Comparison of ENCODE assay signal across 24 cellular contexts in the genomic region with DNA sequence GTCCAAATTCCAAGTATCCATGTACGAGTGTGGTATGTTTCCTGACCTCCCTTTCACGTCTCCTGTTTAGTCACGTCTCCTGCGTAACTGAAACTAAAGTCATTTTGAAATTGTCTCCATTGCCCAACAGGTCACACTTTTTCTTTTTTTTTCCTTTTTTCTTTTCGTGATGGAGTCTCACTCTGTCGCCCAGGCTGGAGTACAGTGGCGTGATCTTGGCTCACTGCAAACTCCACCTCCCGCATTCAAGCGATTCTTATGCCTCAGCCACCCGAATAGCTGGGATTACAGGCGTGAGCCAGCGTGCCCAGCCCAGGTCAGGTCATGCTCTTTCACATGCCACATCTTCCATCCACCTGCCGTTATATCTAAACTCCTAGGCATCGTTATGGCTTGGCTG. TPM values are rescaled to one million over a fixed set of nuclear protein-coding genes. Genes with fewer than 3 reads are reported as not detected.
DNase-seq lines count a peak whose midpoint lies in the region; ATAC-seq and TF ChIP-seq lines count a peak whose summit lies in the region.
"Had no signal": no experiment of that assay in that cellular context is flagged by ENCODE, and none has a peak within 500 bp of the region (broad histone marks: within the 10 kb centered on the region; RNA-seq: fewer than 3 reads in every experiment).

No MANE protein-coding gene starts in this region.

- H3K4me1 Mint-ChIP-seq in Caco-2 (ENCODE audit: low read depth, unreplicated experiment) (peaks cover 52% of the 10 kb centered on the region), MCF 10A (ENCODE audit: insufficient read depth, unreplicated experiment) (peaks cover 40% of the 10 kb centered on the region)
- H3K4me1 Mint-ChIP-seq: IgD-negative memory B cell had no signal

- BruUV-seq in Caco-2 (replicated peaks; lab: Mats Ljungman, UMichigan) (no TSS peak), MCF 10A (replicated peaks; lab: Mats Ljungman, UMichigan) (no TSS peak)

- ATAC-seq in foreskin keratinocyte: no peak
- ATAC-seq in GM18909 (IDR thresholded peaks at IDR 0.05; ENCODE audit: poor library complexity, unreplicated experiment): no peak
- no peak for ATAC-seq in HG03354 (IDR thresholded peaks at IDR 0.05; ENCODE audit: poor library complexity, severe bottlenecking, unreplicated experiment)
- no peak for ATAC-seq in HG03432 (IDR thresholded peaks at IDR 0.05; ENCODE audit: unreplicated experiment)
- ATAC-seq: SK-N-SH treated with all-trans-retinoic acid at 6 μM for 48 hours had no signal

- intact Hi-C loops in Caco-2 (cut with micrococcal nuclease; ENCODE audit: unreplicated experiment) (no loop called here), MCF 10A (cut with micrococcal nuclease) (no loop called here)

- peak overlapping the region; percentile 13 for H3K27ac ChIP-seq in foreskin keratinocyte
- H3K27ac ChIP-seq: C4-2B, HL-60, Peyer's patch had no signal

- peak overlapping the region; percentile 87 for H3K27ac Mint-ChIP-seq in Caco-2 (ENCODE audit: unreplicated experiment)
- no peak overlapping the region for H3K27ac Mint-ChIP-seq in MCF 10A (ENCODE audit: low read depth, unreplicated experiment)
- H3K27ac Mint-ChIP-seq: IgD-negative memory B cell had no signal

- H3K9me3 ChIP-seq in Caco-2: no peaks in the 10 kb centered on the region
- H3K9me3 ChIP-seq: Peyer's patch had no signal

- in situ Hi-C loops in ACHN (cut with HindIII; ENCODE audit: low pct_ligation_motif_present, low pct_unique_long_range_greater_than_20kb, low sequenced_read_pairs): no loop called here

- H3K4me3 Mint-ChIP-seq in Caco-2 (ENCODE audit: unreplicated experiment) (peak overlapping the region; percentile 48), MCF 10A (ENCODE audit: unreplicated experiment) (no peak overlapping the region)
- H3K4me3 Mint-ChIP-seq: IgD-negative memory B cell had no signal

- no peaks in the 10 kb centered on the region for H3K27me3 ChIP-seq in Caco-2 (replicated peaks; ENCODE audit: control insufficient read depth, insufficient read depth, low read length)
- H3K27me3 ChIP-seq in foreskin keratinocyte: no peaks in the 10 kb centered on the region
- H3K27me3 ChIP-seq: Peyer's patch had no signal

- H3K4me1 ChIP-seq in Caco-2: peaks cover 41% of the 10 kb centered on the region
- H3K4me1 ChIP-seq in foreskin keratinocyte: peaks cover 35% of the 10 kb centered on the region
- H3K4me1 ChIP-seq: Peyer's patch had no signal

- POLR2A ChIA-PET in Caco-2 (lab: Charles Lee): no interaction called here
- POLR2A ChIA-PET in MCF 10A (lab: Yijun Ruan, JAX): interaction anchor here (0.7 kb wide), 1 partner anchor 330 kb away, joined by 3 read pairs; no protein-coding TSS in a partner anchor

- no peaks in the 10 kb centered on the region for H3K36me3 ChIP-seq in Caco-2 (ENCODE audit: control insufficient read depth, insufficient read depth, low read length)
- H3K36me3 ChIP-seq: Peyer's patch had no signal

- no peak overlapping the region for H3K4me3 ChIP-seq in Caco-2 (ENCODE audit: low read depth, low read length)
- H3K4me3 ChIP-seq: Peyer's patch had no signal

- TF ChIP-seq CTCF in Caco-2 (IDR thresholded peaks at IDR 0.05; ENCODE audit: insufficient read depth in 1 of 2, low read depth in 1 of 2, low read length in 1 of 2, severe bottlenecking in 1 of 2, unreplicated experiment in 1 of 2): no peak
- no peak for TF ChIP-seq CTCF in MCF 10A (IDR thresholded peaks at IDR 0.05; ENCODE audit: unreplicated experiment)
- TF ChIP-seq CTCF in foreskin keratinocyte (conservative IDR thresholded peaks at IDR 0.05): no peak

- CTCF ChIA-PET in Caco-2 (lab: Charles Lee): no interaction called here
- CTCF ChIA-PET in MCF 10A (lab: Yijun Ruan, JAX): no interaction called here

- H3K36me3 Mint-ChIP-seq in Caco-2 (ENCODE audit: insufficient read depth, unreplicated experiment) (peaks cover 37% of the 10 kb centered on the region), MCF 10A (ENCODE audit: insufficient read depth, unreplicated experiment) (no peaks in the 10 kb centered on the region)

- H3K9me3 Mint-ChIP-seq in Caco-2 (ENCODE audit: unreplicated experiment): no peaks in the 10 kb centered on the region
- no peaks in the 10 kb centered on the region for H3K9me3 Mint-ChIP-seq in MCF 10A (ENCODE audit: unreplicated experiment)
- H3K9me3 Mint-ChIP-seq: IgD-negative memory B cell had no signal

- no peak for DNase-seq in Caco-2
- peak; percentile 55 for DNase-seq in NOMO-1 treated with DMSO at 0.1 percent for 48 hours (lab: John Stamatoyannopoulos, UW; ENCODE audit: unreplicated experiment)
- peak; percentile 82 for DNase-seq in MCF 10A (ENCODE audit: unreplicated experiment)
- peak in 1 of 2 donors; percentile 74 for DNase-seq in foreskin keratinocyte
- no peak for DNase-seq in ACHN
- DNase-seq: COR-L47, DMS153, HCEC 1CT, Kasumi-1, MV-4-11, NCI-H1417, NCI-H1930, NCI-H2171, NCI-H446 treated with DMSO at 0.1 percent for 48 hours, Peyer's patch, SHP77 treated with DMSO at 0.1 percent for 48 hours had no signal

- H3K27me3 Mint-ChIP-seq in Caco-2 (ENCODE audit: insufficient read depth, unreplicated experiment) (no peaks in the 10 kb centered on the region), MCF 10A (ENCODE audit: insufficient read depth, unreplicated experiment) (no peaks in the 10 kb centered on the region)

RNA-seq across cellular contexts. Expression of gene L1TD1, which starts 38.2 kb away (rescaled TPM):
- total RNA-seq in Caco-2 (2022) (0.29 and 0.56 TPM in 2 replicates), MCF 10A (2022) (not detected in 2 replicates), foreskin keratinocyte (8.0 and 9.7 TPM in 2 replicates)
- polyA plus RNA-seq in foreskin keratinocyte: 4.0 and 4.9 TPM in 2 replicates
- total RNA-seq: A673 had no signal

Comparison
In these comparisons a context has a peak if more than half of its experiments do, and no peak if none do; other contexts are left out.
1. DNase-seq: peak in NOMO-1 treated with DMSO at 0.1 percent for 48 hours (single experiment) and MCF 10A (single experiment); none in Caco-2 (0 of 2) and ACHN (single experiment).